Comparison of ENCODE assay signal across 10 cellular contexts in the genomic region with DNA sequence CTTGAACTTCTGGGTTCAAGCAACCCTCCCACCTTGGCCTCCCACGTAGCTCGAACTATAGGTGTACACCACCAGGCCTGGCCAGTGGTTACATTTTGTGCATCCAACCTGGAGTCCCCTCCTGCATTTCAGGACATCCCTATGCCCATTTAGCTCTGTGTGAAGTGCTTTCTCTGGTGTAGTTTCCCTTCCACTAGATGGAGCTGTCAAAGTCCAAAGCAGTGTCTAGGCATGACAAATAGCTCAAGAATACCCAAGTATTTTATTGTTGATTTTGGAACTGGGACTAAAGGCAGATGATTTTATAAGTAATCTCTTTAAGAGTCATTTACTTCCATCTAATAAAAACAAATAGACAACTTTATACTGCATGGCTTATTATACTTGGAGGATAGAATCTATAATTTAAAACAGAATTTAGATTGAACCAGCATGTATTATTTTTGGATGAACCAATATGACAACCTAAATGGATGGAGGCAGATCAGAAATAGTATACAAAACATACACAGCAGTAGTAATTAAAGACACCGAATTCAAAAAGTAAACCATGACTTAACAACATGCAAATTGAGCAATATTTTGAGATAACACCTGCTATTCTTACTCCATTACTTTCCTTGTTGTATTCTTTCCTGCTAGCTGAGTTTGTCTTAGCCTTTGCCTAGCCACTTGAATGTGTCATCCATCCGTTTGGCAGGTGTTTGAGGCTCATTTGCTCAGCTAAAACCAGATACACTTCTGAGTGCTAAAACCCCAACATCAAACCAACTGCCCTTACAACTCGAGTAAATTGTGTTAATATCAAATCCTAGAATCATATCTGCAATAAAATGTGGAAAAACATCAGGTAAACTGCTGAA. TPM values are rescaled to one million over a fixed set of nuclear protein-coding genes. Genes with fewer than 3 reads are reported as not detected.
A peak's percentile ranks its signal among the peaks of the same experiment; 100 is the strongest.
DNase-seq lines count a peak whose midpoint lies in the region; ATAC-seq and TF ChIP-seq lines count a peak whose summit lies in the region.
"Had no signal": no experiment of that assay in that cellular context is flagged by ENCODE, and none has a peak within 500 bp of the region (broad histone marks: within the 10 kb centered on the region; RNA-seq: fewer than 3 reads in every experiment).

No MANE protein-coding gene starts in this region.

- H3K27me3 ChIP-seq in brain microvascular endothelial cell (replicated peaks) = no peaks in the 10 kb centered on the region

- peak; percentile 62 for DNase-seq in AG08395 (ENCODE audit: low spot score)
- DNase-seq in EH (ENCODE audit: low read depth) = peak; percentile 80
- peak; percentile 54 for DNase-seq in NB4 (ENCODE audit: low read depth)
- DNase-seq in brain microvascular endothelial cell = peak; percentile 62
- peak; percentile 79 for DNase-seq in myocyte (ENCODE audit: low read depth)
- DNase-seq in superior temporal gyrus (ENCODE audit: extremely low spot score) = no peak
- no peak for DNase-seq in activated CD4-positive, alpha-beta T cell treated with anti-CD3 and anti-CD28 coated beads for 1 hour

- peak; percentile 66 for TF ChIP-seq CTCF in NB4 (IDR thresholded peaks at IDR 0.05; ENCODE audit: low read depth, low read length)
- TF ChIP-seq CTCF in brain microvascular endothelial cell (IDR thresholded peaks at IDR 0.05; ENCODE audit: low read depth, low read length, missing control alignments) = peak; percentile 81

- no peak overlapping the region for H3K27ac ChIP-seq in brain microvascular endothelial cell
- H3K27ac ChIP-seq: SK-N-MC, skin epidermis had no signal

- no peak for TF ChIP-seq POLR2A in NB4 (IDR thresholded peaks at IDR 0.05; ENCODE audit: extremely low read depth, insufficient read length)

- no peak overlapping the region for H3K4me3 ChIP-seq in NB4 (ENCODE audit: low read depth, low read length)
- H3K4me3 ChIP-seq in brain microvascular endothelial cell (ENCODE audit: low read depth, low read length) = no peak overlapping the region
- H3K4me3 ChIP-seq: SK-N-MC, skin epidermis had no signal

- in situ Hi-C loops in brain microvascular endothelial cell (cut with HindIII; ENCODE audit: low pct_ligation_motif_present, low sequenced_read_pairs) = no loop called here

- no peak for ATAC-seq in GM19351 (IDR thresholded peaks at IDR 0.05; ENCODE audit: unreplicated experiment)

- H3K36me3 ChIP-seq in brain microvascular endothelial cell (replicated peaks) = peaks cover 47% of the 10 kb centered on the region

RNA-seq across cellular contexts. Expression of a gene that starts 37.7 kb away (rescaled TPM):
- 12.6 and 13.8 TPM in 2 replicates for total RNA-seq in myocyte
- 19.9 TPM for polyA plus RNA-seq in myocyte (2012)

RNA-seq across cellular contexts. Expression of a gene that starts 44.4 kb away (rescaled TPM):
- total RNA-seq in myocyte = 3.9 and 4.0 TPM in 2 replicates
- polyA plus RNA-seq in myocyte (2012) = 11.7 TPM

RNA-seq across cellular contexts. Expression of a gene that starts 52.5 kb away (rescaled TPM):
- 101 and 143 TPM in 2 replicates for total RNA-seq in myocyte
- 63.2 TPM for polyA plus RNA-seq in myocyte (2012)

Comparison
In these comparisons a context has a peak if more than half of its experiments do, and no peak if none do; other contexts are left out.
1. DNase-seq: peak in AG08395 (single experiment), EH (single experiment), NB4 (single experiment), brain microvascular endothelial cell (single experiment) and myocyte (single experiment); none in superior temporal gyrus (single experiment) and activated CD4-positive, alpha-beta T cell treated with anti-CD3 and anti-CD28 coated beads for 1 hour (single experiment).